ENCODE assay signal across 9 cellular contexts in the genomic region with DNA sequence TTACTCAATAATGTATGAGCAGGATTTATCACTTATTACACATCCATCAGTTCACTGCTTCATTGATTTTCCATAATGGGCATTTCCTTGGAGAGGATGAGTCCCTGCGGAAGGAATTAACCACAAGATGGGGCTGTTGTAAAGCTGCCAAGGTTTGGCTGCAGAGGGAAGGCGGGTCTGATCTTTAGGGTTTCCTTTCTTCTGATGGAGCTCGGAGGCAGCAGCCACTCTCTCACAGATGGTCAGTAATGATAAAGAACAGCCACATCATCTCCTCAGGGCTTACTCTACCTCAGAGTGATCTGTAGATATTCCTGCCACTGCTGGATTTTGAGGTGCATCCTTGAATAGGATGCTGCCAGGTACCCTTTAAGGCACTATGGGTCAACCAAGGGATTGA.
DNase-seq lines count a peak whose midpoint lies in the region; ATAC-seq and TF ChIP-seq lines count a peak whose summit lies in the region.
"Had no signal": no experiment of that assay in that cellular context is flagged by ENCODE, and none has a peak within 500 bp of the region (broad histone marks: within the 10 kb centered on the region; RNA-seq: fewer than 3 reads in every experiment).

No MANE protein-coding gene starts in this region.

- intact Hi-C loops in posterior cingulate gyrus (cut with DNase I) = loop anchor here (5.0 kb wide), 1 partner anchor 824 kb away; no protein-coding TSS in a partner anchor

- no peaks in the 10 kb centered on the region for H3K9me3 Mint-ChIP-seq in endothelial cell (ENCODE audit: unreplicated experiment)
- H3K9me3 Mint-ChIP-seq: stimulated activated naive CD8-positive, alpha-beta T cell treated with anti-CD3 and anti-CD28 coated beads, Interleukin-15, Interleukin-2, amounts not matched to agents 100 ng/mL and 50 ng/mL, for 24 hours had no signal

- peaks cover 11% of the 10 kb centered on the region for H3K36me3 Mint-ChIP-seq in endothelial cell (ENCODE audit: low read depth, unreplicated experiment)

- DNase-seq in GM04504 (ENCODE audit: low read depth) = peak; percentile 44
- peak; percentile 67 for DNase-seq in NCI-H69 (lab: John Stamatoyannopoulos, UW)
- peak; percentile 63 for DNase-seq in endothelial cell (ENCODE audit: low spot score)
- DNase-seq in posterior cingulate gyrus = peak in 6 of 10 donors; percentile 30 to 89 (median 42)
- DNase-seq in GDM1 (lab: John Stamatoyannopoulos, UW) = no peak

- no peak overlapping the region for H3K27ac ChIP-seq in 22Rv1

- H3K27ac Mint-ChIP-seq in endothelial cell (ENCODE audit: unreplicated experiment) = peak overlapping the region; percentile 67
- H3K27ac Mint-ChIP-seq: stimulated activated naive CD8-positive, alpha-beta T cell treated with anti-CD3 and anti-CD28 coated beads, Interleukin-15, Interleukin-2, amounts not matched to agents 100 ng/mL and 50 ng/mL, for 24 hours had no signal

- no peak overlapping the region for H3K4me3 Mint-ChIP-seq in endothelial cell (ENCODE audit: unreplicated experiment)
- H3K4me3 Mint-ChIP-seq: stimulated activated naive CD8-positive, alpha-beta T cell treated with anti-CD3 and anti-CD28 coated beads, Interleukin-15, Interleukin-2, amounts not matched to agents 100 ng/mL and 50 ng/mL, for 24 hours had no signal

- peaks cover 2% of the 10 kb centered on the region for H3K27me3 Mint-ChIP-seq in endothelial cell (ENCODE audit: unreplicated experiment)
- H3K27me3 Mint-ChIP-seq: stimulated activated naive CD8-positive, alpha-beta T cell treated with anti-CD3 and anti-CD28 coated beads, Interleukin-15, Interleukin-2, amounts not matched to agents 100 ng/mL and 50 ng/mL, for 24 hours had no signal

- ATAC-seq in GM18861 (IDR thresholded peaks at IDR 0.05; ENCODE audit: unreplicated experiment) (no peak), GM18498 (IDR thresholded peaks at IDR 0.05; ENCODE audit: unreplicated experiment) (no peak)

- H3K4me1 Mint-ChIP-seq in endothelial cell (ENCODE audit: unreplicated experiment) = peaks cover 11% of the 10 kb centered on the region

- peak; percentile 71 for TF ChIP-seq CTCF in 22Rv1 (IDR thresholded peaks at IDR 0.05)
- no peak for TF ChIP-seq CTCF in endothelial cell (IDR thresholded peaks at IDR 0.05; ENCODE audit: unreplicated experiment)
